12 cellular contexts compared by ENCODE assay signal in the genomic region with DNA sequence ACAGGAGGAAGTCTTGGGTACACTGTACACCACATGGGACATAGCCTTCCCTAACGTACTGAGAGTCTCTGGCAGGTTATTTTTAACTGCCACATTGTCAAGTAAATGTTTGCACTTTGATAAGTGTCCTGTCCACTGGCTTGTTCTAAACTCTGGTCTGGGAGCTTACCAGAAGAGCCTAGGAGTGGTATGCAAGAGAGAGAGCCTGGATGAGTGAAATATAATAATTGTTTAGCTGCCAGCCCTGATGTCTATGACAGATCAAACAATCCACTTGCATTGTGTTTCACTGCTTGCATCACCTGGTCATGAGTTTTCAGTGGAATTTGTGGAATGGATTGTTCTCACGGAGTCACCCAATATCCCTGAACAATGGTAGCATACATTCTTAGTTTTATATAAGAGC.
DNase-seq lines count a peak whose midpoint lies in the region; ATAC-seq and TF ChIP-seq lines count a peak whose summit lies in the region.
"Had no signal": no experiment of that assay in that cellular context is flagged by ENCODE, and none has a peak within 500 bp of the region (broad histone marks: within the 10 kb centered on the region; RNA-seq: fewer than 3 reads in every experiment).

No MANE protein-coding gene starts in this region.

- H3K4me3 ChIP-seq in heart right ventricle (no peak overlapping the region), retinal pigment epithelial cell (ENCODE audit: low read length) (no peak overlapping the region)

- H3K36me3 Mint-ChIP-seq in T-helper 2 cell treated with Interferon-gamma antibody and Interleukin-4, amounts not matched to agents 5 μg/mL and 100 μg/mL, for 36 hours (ENCODE audit: low read depth): no peaks in the 10 kb centered on the region
- H3K36me3 Mint-ChIP-seq: stimulated activated memory B cell treated with anti-CD40 and anti-IgM and Interleukin-4, amounts not matched to agents 10 μg/mL and 1 μg/mL and 100 μg/mL, for 72 hours had no signal

- peaks cover 4% of the 10 kb centered on the region for H3K27me3 Mint-ChIP-seq in T-helper 2 cell treated with Interferon-gamma antibody and Interleukin-4, amounts not matched to agents 5 μg/mL and 100 μg/mL, for 36 hours (ENCODE audit: low read depth)

- peak; percentile 51 for DNase-seq in HT-29 (ENCODE audit: low spot score)
- peak; percentile 81 to 84 for DNase-seq in SHP77 (lab: John Stamatoyannopoulos, UW)
- DNase-seq in heart right ventricle: no peak
- peak; percentile 98 for DNase-seq in retinal pigment epithelial cell (ENCODE audit: low read depth)
- DNase-seq in T-helper 2 cell treated with Interferon-gamma antibody and Interleukin-4, amounts not matched to agents 5 μg/mL and 100 μg/mL, for 36 hours (ENCODE audit: low spot score): no peak
- no peak for DNase-seq in posterior cingulate gyrus
- no peak for DNase-seq in DMS79 (lab: John Stamatoyannopoulos, UW)
- DNase-seq in SKM-1 (lab: John Stamatoyannopoulos, UW; ENCODE audit: unreplicated experiment): no peak
- DNase-seq: brain microvascular endothelial cell, GOT3, MV-4-11 had no signal

- ATAC-seq in heart right ventricle: peak; percentile 71 to 96 (median 93)
- ATAC-seq: stimulated activated memory B cell treated with anti-CD40 and anti-IgM and Interleukin-4, amounts not matched to agents 10 μg/mL and 1 μg/mL and 100 μg/mL, for 72 hours had no signal

- H3K27ac Mint-ChIP-seq in T-helper 2 cell treated with Interferon-gamma antibody and Interleukin-4, amounts not matched to agents 5 μg/mL and 100 μg/mL, for 36 hours: no peak overlapping the region
- H3K27ac Mint-ChIP-seq: stimulated activated memory B cell treated with anti-CD40 and anti-IgM and Interleukin-4, amounts not matched to agents 10 μg/mL and 1 μg/mL and 100 μg/mL, for 72 hours had no signal

- 19 to 20% methylated on average over 2 of the region's 2 CpGs for WGBS in heart right ventricle, 2 donors

- no peak overlapping the region for H3K4me3 Mint-ChIP-seq in T-helper 2 cell treated with Interferon-gamma antibody and Interleukin-4, amounts not matched to agents 5 μg/mL and 100 μg/mL, for 36 hours
- H3K4me3 Mint-ChIP-seq: stimulated activated memory B cell treated with anti-CD40 and anti-IgM and Interleukin-4, amounts not matched to agents 10 μg/mL and 1 μg/mL and 100 μg/mL, for 72 hours had no signal

- H3K27me3 ChIP-seq in heart right ventricle: no peaks in the 10 kb centered on the region
- H3K27me3 ChIP-seq: brain microvascular endothelial cell had no signal

- H3K9me3 ChIP-seq in heart right ventricle: peaks cover 0 to 10% (median 0%) of the 10 kb centered on the region in 11 donors

- intact Hi-C loops in heart right ventricle (cut with DNase I) (loop anchor here in 3 of 10 donors (2.0 to 10.0 kb wide), 4 partner anchors 42 to 128 kb away; no protein-coding TSS in a partner anchor), posterior cingulate gyrus (cut with DNase I) (no loop called here)

- no peaks in the 10 kb centered on the region for H3K9me3 Mint-ChIP-seq in T-helper 2 cell treated with Interferon-gamma antibody and Interleukin-4, amounts not matched to agents 5 μg/mL and 100 μg/mL, for 36 hours
- H3K9me3 Mint-ChIP-seq: stimulated activated memory B cell treated with anti-CD40 and anti-IgM and Interleukin-4, amounts not matched to agents 10 μg/mL and 1 μg/mL and 100 μg/mL, for 72 hours had no signal

- H3K27ac ChIP-seq in heart right ventricle: peak overlapping the region in 9 of 10 donors; percentile 60 to 79 (median 74)
- H3K27ac ChIP-seq: brain microvascular endothelial cell had no signal

- H3K4me1 ChIP-seq in heart right ventricle: peaks cover 0 to 30% (median 6%) of the 10 kb centered on the region in 9 donors

- H3K36me3 ChIP-seq in heart right ventricle: peaks cover 0 to under 1% (median 0%) of the 10 kb centered on the region in 9 donors
- H3K36me3 ChIP-seq: brain microvascular endothelial cell had no signal

- no peaks in the 10 kb centered on the region for H3K4me1 Mint-ChIP-seq in T-helper 2 cell treated with Interferon-gamma antibody and Interleukin-4, amounts not matched to agents 5 μg/mL and 100 μg/mL, for 36 hours (ENCODE audit: low read depth)
- H3K4me1 Mint-ChIP-seq: stimulated activated memory B cell treated with anti-CD40 and anti-IgM and Interleukin-4, amounts not matched to agents 10 μg/mL and 1 μg/mL and 100 μg/mL, for 72 hours had no signal

- no peak for TF ChIP-seq CTCF in heart right ventricle (IDR thresholded peaks at IDR 0.05)
- TF ChIP-seq CTCF in retinal pigment epithelial cell (conservative IDR thresholded peaks at IDR 0.05; ENCODE audit: low read depth, low read length): no peak

Comparison
In these comparisons a context has a peak if more than half of its experiments do, and no peak if none do; other contexts are left out.
1. DNase-seq: peak in HT-29 (single experiment), SHP77 (2 of 2) and retinal pigment epithelial cell (single experiment); none in heart right ventricle (0 of 2), T-helper 2 cell treated with Interferon-gamma antibody and Interleukin-4, amounts not matched to agents 5 μg/mL and 100 μg/mL, for 36 hours (single experiment), posterior cingulate gyrus (0 of 10), DMS79 (single experiment) and SKM-1 (single experiment).